Comparison of ENCODE assay signal across 26 cellular contexts in the genomic region with DNA sequence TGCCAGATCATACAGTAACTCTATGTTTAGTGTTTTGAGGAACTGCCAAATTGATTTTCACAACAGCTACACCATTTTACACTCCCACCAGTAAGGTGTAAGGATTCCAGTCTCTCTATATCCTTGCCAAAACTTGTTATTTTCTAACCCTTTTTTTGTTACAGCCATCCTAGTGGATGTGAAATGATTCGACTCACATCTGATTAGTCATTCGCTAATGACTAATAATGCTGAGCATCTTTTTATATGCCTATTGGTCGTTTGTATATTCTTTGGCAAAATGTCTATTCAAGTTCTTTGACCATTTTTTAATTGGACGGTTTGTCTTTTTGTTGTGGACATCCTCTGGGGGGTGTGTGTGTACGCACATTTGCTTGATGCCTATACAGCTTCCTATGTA.
"Had no signal": no experiment of that assay in that cellular context is flagged by ENCODE, and none has a peak within 500 bp of the region (broad histone marks: within the 10 kb centered on the region; RNA-seq: fewer than 3 reads in every experiment).

No MANE protein-coding gene starts in this region.

- FAIRE-seq: frontal cortex, small intestine had no signal

- DNase-seq: activated CD4-positive, alpha-beta T cell treated with anti-CD3 and anti-CD28 coated beads for 36 hours; activated CD4-positive, alpha-beta T cell treated with anti-CD3 and anti-CD28 coated beads, Interleukin-2, amount 50 U/mL, for 4 hours; activated gamma-delta T cell; activated naive CD4-positive, alpha-beta T cell treated with anti-CD3 and anti-CD28 coated beads, Interleukin-2, amount 10 ng/mL, durations not matched to agents 7 days and 5 days; activated naive CD8-positive, alpha-beta T cell treated with anti-CD3 and anti-CD28 coated beads, Interleukin-2, amount 10 ng/mL, durations not matched to agents 7 days and 5 days; activated T-cell treated with anti-CD3 and anti-CD28 coated beads, Interleukin-2, amount 50 U/mL, for 1 hour; caudate nucleus; cortex of kidney; effector memory CD8-positive, alpha-beta T cell; kidney glomerular epithelial cell; left lung; lower lobe of right lung; mucosa of descending colon; nephron progenitor cell; small intestine; stimulated activated CD4-positive, alpha-beta T cell treated with anti-CD3 and anti-CD28 coated beads, Interleukin-4, amount 100 ng/mL, for 24 hours; T-helper 9 cell had no signal

- H3K4me1 ChIP-seq: ascending aorta, left lung, lower lobe of right lung, vagina had no signal

- H3K27ac ChIP-seq: ascending aorta, left lung, lower lobe of right lung, neutrophil, thoracic aorta, vagina had no signal

- ATAC-seq: activated CD4-positive, alpha-beta T cell treated with anti-CD3 and anti-CD28 coated beads for 36 hours; effector memory CD8-positive, alpha-beta T cell; esophagus mucosa; left lung; lower lobe of right lung; mucosa of descending colon; sciatic nerve; stimulated activated effector memory CD8-positive, alpha-beta T cell treated with anti-CD3 and anti-CD28 coated beads, Interleukin-12 subunit alpha, Interleukin-12 subunit beta, amount 100 ng/mL, for 72 hours; WTC11 had no signal

- H3K27me3 ChIP-seq: ascending aorta, left lung, neutrophil, vagina had no signal
